1 cellular context compared by ENCODE assay signal in genomic region chr1:99943238-99943794, GRCh38.
TF ChIP-seq lines count a peak whose summit lies in the region.

No MANE protein-coding gene starts in this region.

TF ChIP-seq in K562, 482 proteins besides CTCF, POLR2A, EP300 and RAD21 (continued from another document and continues in another):
- TF ChIP-seq, protein P1, sequence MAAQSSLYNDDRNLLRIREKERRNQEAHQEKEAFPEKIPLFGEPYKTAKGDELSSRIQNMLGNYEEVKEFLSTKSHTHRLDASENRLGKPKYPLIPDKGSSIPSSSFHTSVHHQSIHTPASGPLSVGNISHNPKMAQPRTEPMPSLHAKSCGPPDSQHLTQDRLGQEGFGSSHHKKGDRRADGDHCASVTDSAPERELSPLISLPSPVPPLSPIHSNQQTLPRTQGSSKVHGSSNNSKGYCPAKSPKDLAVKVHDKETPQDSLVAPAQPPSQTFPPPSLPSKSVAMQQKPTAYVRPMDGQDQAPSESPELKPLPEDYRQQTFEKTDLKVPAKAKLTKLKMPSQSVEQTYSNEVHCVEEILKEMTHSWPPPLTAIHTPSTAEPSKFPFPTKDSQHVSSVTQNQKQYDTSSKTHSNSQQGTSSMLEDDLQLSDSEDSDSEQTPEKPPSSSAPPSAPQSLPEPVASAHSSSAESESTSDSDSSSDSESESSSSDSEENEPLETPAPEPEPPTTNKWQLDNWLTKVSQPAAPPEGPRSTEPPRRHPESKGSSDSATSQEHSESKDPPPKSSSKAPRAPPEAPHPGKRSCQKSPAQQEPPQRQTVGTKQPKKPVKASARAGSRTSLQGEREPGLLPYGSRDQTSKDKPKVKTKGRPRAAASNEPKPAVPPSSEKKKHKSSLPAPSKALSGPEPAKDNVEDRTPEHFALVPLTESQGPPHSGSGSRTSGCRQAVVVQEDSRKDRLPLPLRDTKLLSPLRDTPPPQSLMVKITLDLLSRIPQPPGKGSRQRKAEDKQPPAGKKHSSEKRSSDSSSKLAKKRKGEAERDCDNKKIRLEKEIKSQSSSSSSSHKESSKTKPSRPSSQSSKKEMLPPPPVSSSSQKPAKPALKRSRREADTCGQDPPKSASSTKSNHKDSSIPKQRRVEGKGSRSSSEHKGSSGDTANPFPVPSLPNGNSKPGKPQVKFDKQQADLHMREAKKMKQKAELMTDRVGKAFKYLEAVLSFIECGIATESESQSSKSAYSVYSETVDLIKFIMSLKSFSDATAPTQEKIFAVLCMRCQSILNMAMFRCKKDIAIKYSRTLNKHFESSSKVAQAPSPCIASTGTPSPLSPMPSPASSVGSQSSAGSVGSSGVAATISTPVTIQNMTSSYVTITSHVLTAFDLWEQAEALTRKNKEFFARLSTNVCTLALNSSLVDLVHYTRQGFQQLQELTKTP (IDR thresholded peaks at IDR 0.05; ENCODE audit: low read depth in 1 of 2, partially characterized antibody in 2 of 2) = peak; percentile 42 to 65
- TF ChIP-seq, protein P2, sequence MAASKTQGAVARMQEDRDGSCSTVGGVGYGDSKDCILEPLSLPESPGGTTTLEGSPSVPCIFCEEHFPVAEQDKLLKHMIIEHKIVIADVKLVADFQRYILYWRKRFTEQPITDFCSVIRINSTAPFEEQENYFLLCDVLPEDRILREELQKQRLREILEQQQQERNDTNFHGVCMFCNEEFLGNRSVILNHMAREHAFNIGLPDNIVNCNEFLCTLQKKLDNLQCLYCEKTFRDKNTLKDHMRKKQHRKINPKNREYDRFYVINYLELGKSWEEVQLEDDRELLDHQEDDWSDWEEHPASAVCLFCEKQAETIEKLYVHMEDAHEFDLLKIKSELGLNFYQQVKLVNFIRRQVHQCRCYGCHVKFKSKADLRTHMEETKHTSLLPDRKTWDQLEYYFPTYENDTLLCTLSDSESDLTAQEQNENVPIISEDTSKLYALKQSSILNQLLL (CRISPR knock-in tag; IDR thresholded peaks at IDR 0.05; ENCODE audit: borderline replicate concordance) = no peak
- TF ChIP-seq FOXP1 (CRISPR knock-in tag; IDR thresholded peaks at IDR 0.05) = no peak
- TF ChIP-seq ZNF175 (CRISPR knock-in tag; IDR thresholded peaks at IDR 0.05; ENCODE audit: low read depth) = no peak
- TF ChIP-seq, protein P3, sequence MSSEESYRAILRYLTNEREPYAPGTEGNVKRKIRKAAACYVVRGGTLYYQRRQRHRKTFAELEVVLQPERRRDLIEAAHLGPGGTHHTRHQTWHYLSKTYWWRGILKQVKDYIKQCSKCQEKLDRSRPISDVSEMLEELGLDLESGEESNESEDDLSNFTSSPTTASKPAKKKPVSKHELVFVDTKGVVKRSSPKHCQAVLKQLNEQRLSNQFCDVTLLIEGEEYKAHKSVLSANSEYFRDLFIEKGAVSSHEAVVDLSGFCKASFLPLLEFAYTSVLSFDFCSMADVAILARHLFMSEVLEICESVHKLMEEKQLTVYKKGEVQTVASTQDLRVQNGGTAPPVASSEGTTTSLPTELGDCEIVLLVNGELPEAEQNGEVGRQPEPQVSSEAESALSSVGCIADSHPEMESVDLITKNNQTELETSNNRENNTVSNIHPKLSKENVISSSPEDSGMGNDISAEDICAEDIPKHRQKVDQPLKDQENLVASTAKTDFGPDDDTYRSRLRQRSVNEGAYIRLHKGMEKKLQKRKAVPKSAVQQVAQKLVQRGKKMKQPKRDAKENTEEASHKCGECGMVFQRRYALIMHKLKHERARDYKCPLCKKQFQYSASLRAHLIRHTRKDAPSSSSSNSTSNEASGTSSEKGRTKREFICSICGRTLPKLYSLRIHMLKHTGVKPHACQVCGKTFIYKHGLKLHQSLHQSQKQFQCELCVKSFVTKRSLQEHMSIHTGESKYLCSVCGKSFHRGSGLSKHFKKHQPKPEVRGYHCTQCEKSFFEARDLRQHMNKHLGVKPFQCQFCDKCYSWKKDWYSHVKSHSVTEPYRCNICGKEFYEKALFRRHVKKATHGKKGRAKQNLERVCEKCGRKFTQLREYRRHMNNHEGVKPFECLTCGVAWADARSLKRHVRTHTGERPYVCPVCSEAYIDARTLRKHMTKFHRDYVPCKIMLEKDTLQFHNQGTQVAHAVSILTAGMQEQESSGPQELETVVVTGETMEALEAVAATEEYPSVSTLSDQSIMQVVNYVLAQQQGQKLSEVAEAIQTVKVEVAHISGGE (CRISPR knock-in tag; IDR thresholded peaks at IDR 0.05) = no peak
- TF ChIP-seq NFATC3 (IDR thresholded peaks at IDR 0.05) = no peak
- peak; percentile 99 for TF ChIP-seq MAFG (tag; conservative IDR thresholded peaks at IDR 0.05)
- TF ChIP-seq HMG20B (CRISPR knock-in tag; IDR thresholded peaks at IDR 0.05) = no peak
- TF ChIP-seq PTBP1 (IDR thresholded peaks at IDR 0.05; ENCODE audit: low read depth, low read length) = no peak
- no peak for TF ChIP-seq RBFOX2 (IDR thresholded peaks at IDR 0.05; ENCODE audit: low read depth, low read length)
- TF ChIP-seq CREB3 (tag; conservative IDR thresholded peaks at IDR 0.05; ENCODE audit: low read depth) = no peak
- TF ChIP-seq ZKSCAN1 (IDR thresholded peaks at IDR 0.05; ENCODE audit: low read depth, low read length) = no peak
- TF ChIP-seq STAT5B (CRISPR knock-in tag; IDR thresholded peaks at IDR 0.05) = no peak
- TF ChIP-seq CBX8 (IDR thresholded peaks at IDR 0.05; ENCODE audit: borderline replicate concordance, extremely low read depth, low read depth, low read length, poor library complexity, severe bottlenecking) = no peak
- TF ChIP-seq CBFA2T2 (conservative IDR thresholded peaks at IDR 0.05) = peak; percentile 88
- no peak for TF ChIP-seq POLR2H (tag; IDR thresholded peaks at IDR 0.05; ENCODE audit: low read depth)
- TF ChIP-seq HDAC6 (IDR thresholded peaks at IDR 0.05; ENCODE audit: low read depth, low read length) = no peak
- TF ChIP-seq, protein P4, sequence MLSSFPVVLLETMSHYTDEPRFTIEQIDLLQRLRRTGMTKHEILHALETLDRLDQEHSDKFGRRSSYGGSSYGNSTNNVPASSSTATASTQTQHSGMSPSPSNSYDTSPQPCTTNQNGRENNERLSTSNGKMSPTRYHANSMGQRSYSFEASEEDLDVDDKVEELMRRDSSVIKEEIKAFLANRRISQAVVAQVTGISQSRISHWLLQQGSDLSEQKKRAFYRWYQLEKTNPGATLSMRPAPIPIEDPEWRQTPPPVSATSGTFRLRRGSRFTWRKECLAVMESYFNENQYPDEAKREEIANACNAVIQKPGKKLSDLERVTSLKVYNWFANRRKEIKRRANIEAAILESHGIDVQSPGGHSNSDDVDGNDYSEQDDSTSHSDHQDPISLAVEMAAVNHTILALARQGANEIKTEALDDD (IDR thresholded peaks at IDR 0.05) = 0 out of 2 replicates have a peak, but pooled peaks have one; percentile 43
- TF ChIP-seq MNT (conservative IDR thresholded peaks at IDR 0.05) = peak in 1 of 2 experiments; percentile 44; a peak in 1 of 4 replicates
- TF ChIP-seq MCM3 (IDR thresholded peaks at IDR 0.05) = no peak
- TF ChIP-seq MYC (IDR thresholded peaks at IDR 0.05; ENCODE audit: low read depth, low read length) = 0 out of 2 replicates have a peak, but pooled peaks have one; percentile 19
- no peak for TF ChIP-seq MYC (CRISPR knock-in tag; IDR thresholded peaks at IDR 0.05; ENCODE audit: borderline replicate concordance, low read depth)
- no peak for TF ChIP-seq POLR2B (IDR thresholded peaks at IDR 0.05; ENCODE audit: low read depth, partially characterized antibody)
- TF ChIP-seq ILK (tag; IDR thresholded peaks at IDR 0.05; ENCODE audit: borderline replicate concordance, low read depth) = no peak
- TF ChIP-seq PTRF (tag; IDR thresholded peaks at IDR 0.05) = no peak
- TF ChIP-seq MCM7 (IDR thresholded peaks at IDR 0.05) = no peak
- TF ChIP-seq PCBP2 (IDR thresholded peaks at IDR 0.05; ENCODE audit: low read depth, low read length, poor library complexity, severe bottlenecking) = no peak
- TF ChIP-seq ZNF24 (IDR thresholded peaks at IDR 0.05) = no peak
- no peak for TF ChIP-seq ELK1 (CRISPR knock-in tag; IDR thresholded peaks at IDR 0.05)
- TF ChIP-seq CBFB (CRISPR knock-in tag; IDR thresholded peaks at IDR 0.05) = no peak
- no peak for TF ChIP-seq FUS (optimal IDR thresholded peaks at IDR 0.05; ENCODE audit: low read depth, low read length)
- TF ChIP-seq, protein P5, sequence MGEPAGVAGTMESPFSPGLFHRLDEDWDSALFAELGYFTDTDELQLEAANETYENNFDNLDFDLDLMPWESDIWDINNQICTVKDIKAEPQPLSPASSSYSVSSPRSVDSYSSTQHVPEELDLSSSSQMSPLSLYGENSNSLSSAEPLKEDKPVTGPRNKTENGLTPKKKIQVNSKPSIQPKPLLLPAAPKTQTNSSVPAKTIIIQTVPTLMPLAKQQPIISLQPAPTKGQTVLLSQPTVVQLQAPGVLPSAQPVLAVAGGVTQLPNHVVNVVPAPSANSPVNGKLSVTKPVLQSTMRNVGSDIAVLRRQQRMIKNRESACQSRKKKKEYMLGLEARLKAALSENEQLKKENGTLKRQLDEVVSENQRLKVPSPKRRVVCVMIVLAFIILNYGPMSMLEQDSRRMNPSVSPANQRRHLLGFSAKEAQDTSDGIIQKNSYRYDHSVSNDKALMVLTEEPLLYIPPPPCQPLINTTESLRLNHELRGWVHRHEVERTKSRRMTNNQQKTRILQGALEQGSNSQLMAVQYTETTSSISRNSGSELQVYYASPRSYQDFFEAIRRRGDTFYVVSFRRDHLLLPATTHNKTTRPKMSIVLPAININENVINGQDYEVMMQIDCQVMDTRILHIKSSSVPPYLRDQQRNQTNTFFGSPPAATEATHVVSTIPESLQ (CRISPR knock-in tag; IDR thresholded peaks at IDR 0.05) = no peak
- TF ChIP-seq COPS2 (conservative IDR thresholded peaks at IDR 0.05) = no peak
- TF ChIP-seq, protein P6, sequence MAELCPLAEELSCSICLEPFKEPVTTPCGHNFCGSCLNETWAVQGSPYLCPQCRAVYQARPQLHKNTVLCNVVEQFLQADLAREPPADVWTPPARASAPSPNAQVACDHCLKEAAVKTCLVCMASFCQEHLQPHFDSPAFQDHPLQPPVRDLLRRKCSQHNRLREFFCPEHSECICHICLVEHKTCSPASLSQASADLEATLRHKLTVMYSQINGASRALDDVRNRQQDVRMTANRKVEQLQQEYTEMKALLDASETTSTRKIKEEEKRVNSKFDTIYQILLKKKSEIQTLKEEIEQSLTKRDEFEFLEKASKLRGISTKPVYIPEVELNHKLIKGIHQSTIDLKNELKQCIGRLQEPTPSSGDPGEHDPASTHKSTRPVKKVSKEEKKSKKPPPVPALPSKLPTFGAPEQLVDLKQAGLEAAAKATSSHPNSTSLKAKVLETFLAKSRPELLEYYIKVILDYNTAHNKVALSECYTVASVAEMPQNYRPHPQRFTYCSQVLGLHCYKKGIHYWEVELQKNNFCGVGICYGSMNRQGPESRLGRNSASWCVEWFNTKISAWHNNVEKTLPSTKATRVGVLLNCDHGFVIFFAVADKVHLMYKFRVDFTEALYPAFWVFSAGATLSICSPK (IDR thresholded peaks at IDR 0.05; ENCODE audit: borderline replicate concordance) = no peak
- TF ChIP-seq TCF3 (CRISPR knock-in tag; IDR thresholded peaks at IDR 0.05) = peak; percentile 79
- TF ChIP-seq DNMT1 (IDR thresholded peaks at IDR 0.05) = no peak
- no peak for TF ChIP-seq RBM17 (IDR thresholded peaks at IDR 0.05; ENCODE audit: borderline replicate concordance, low read depth, low read length)
- TF ChIP-seq ZNF444 (CRISPR knock-in tag; IDR thresholded peaks at IDR 0.05) = no peak
- TF ChIP-seq NKRF (IDR thresholded peaks at IDR 0.05; ENCODE audit: borderline replicate concordance) = no peak
